12 cellular contexts compared by ENCODE assay signal in genomic region chr4:67035501-67035900, GRCh38.
A peak's percentile ranks its signal among the peaks of the same experiment; 100 is the strongest.
DNase-seq lines count a peak whose midpoint lies in the region; ATAC-seq and TF ChIP-seq lines count a peak whose summit lies in the region.
"Had no signal": no experiment of that assay in that cellular context is flagged by ENCODE, and none has a peak within 500 bp of the region (broad histone marks: within the 10 kb centered on the region; RNA-seq: fewer than 3 reads in every experiment).

No MANE protein-coding gene starts in this region.

- ATAC-seq in Right ventricle myocardium inferior: peak; percentile 60
- ATAC-seq: activated CD4-positive, CD25-positive, alpha-beta regulatory T cell treated with anti-CD3 and anti-CD28 coated beads, Interleukin-2, amount 50 U/mL, for 24 hours; psoas muscle had no signal

- peaks cover 23% of the 10 kb centered on the region for H3K4me1 ChIP-seq in SJSA1 (replicated peaks)
- H3K4me1 ChIP-seq: psoas muscle had no signal

- H3K27ac ChIP-seq in SJSA1: peak overlapping the region; percentile 22; the same call in 1 of the 2 replicates
- H3K27ac ChIP-seq: psoas muscle had no signal

- TF ChIP-seq CTCF in fibroblast of the aortic adventitia (IDR thresholded peaks at IDR 0.05; ENCODE audit: insufficient read depth, low read length): no peak

- H3K9me3 ChIP-seq in SJSA1 (replicated peaks): peaks cover 6% of the 10 kb centered on the region; the same call in 1 of the 2 replicates
- H3K9me3 ChIP-seq: psoas muscle had no signal

- no peaks in the 10 kb centered on the region for H3K36me3 ChIP-seq in SJSA1

- no peaks in the 10 kb centered on the region for H3K27me3 ChIP-seq in SJSA1 (replicated peaks)

- H3K4me3 ChIP-seq in SJSA1: no peak overlapping the region
- H3K4me3 ChIP-seq in fibroblast of the aortic adventitia (ENCODE audit: low read depth, low read length): no peak overlapping the region
- H3K4me3 ChIP-seq: lung, psoas muscle had no signal

- no peak for DNase-seq in Right ventricle myocardium inferior (ENCODE audit: missing footprints)
- DNase-seq in cardiac septum (ENCODE audit: low spot score): no peak
- DNase-seq in SJSA1 (ENCODE audit: low read depth in 1 of 2, low spot score in 2 of 2): peak; percentile 43 to 78
- peak; percentile 77 for DNase-seq in fibroblast of the aortic adventitia (ENCODE audit: low read depth)
- DNase-seq in ureter (ENCODE audit: low spot score): peak; percentile 45
- no peak for DNase-seq in NCI-H510A (lab: John Stamatoyannopoulos, UW)
- DNase-seq in SW 1271 (lab: John Stamatoyannopoulos, UW): no peak
- no peak for DNase-seq in stimulated activated CD4-positive, alpha-beta T cell treated with anti-CD3 and anti-CD28 coated beads, Interleukin-4, amount 100 ng/mL, for 24 hours
- DNase-seq: activated T-cell treated with anti-CD3 and anti-CD28 coated beads, Interleukin-2, amount 50 U/mL, for 48 hours; psoas muscle had no signal

- intact Hi-C loops in Right ventricle myocardium inferior (cut with DNase I) (no loop called here), cardiac septum (cut with DNase I) (no loop called here)

Comparison
In these comparisons a context has a peak if more than half of its experiments do, and no peak if none do; other contexts are left out.
1. DNase-seq: peak in SJSA1 (2 of 2), fibroblast of the aortic adventitia (single experiment) and ureter (single experiment); none in Right ventricle myocardium inferior (single experiment), cardiac septum (single experiment), NCI-H510A (single experiment), SW 1271 (0 of 2) and stimulated activated CD4-positive, alpha-beta T cell treated with anti-CD3 and anti-CD28 coated beads, Interleukin-4, amount 100 ng/mL, for 24 hours (single experiment).